ENCODE assay signal across 1 cellular context in the genomic region with DNA sequence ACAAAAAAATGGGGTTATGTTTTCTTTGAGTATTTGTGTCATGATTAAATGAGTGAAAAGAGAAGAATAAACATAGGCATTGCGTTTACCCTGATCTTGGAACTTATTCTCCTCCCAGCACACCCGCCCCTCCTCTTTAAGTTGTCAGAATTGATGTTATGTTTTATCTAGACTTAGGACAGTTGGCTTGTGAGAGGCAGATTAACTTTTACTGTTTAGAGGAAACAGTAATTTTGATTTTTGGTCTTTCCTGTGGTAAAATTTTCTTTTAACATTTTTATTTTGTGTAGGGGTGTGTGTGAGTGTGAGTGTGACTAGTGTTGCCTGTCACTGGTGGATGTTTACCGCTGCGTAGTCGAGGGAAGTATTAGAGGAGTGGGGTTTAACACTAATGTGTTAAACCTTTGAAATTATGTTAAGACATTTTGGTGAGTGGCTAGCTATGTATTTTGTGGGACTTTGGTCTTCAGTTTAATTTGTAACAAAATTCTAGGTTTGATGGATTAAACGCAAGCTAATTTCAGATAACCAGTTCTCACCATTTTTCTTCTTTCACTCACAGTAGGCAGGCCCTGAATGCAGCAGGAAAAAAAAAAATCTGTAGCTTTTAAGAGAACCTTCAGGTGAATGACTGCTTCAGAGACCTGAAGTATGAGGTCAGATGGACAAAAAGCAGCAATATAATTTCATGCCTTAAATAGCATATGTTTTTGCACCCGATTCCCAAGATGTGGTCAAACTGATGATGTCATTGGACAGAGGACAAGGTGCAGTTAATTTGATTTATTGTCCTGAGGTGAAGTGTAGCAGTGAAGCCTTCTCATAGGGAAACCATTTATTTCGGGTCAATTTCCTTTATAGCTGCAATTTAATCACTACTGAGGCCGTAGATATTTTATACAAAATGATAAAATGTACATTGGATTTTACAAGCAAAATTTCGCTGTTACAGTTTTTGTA.
TF ChIP-seq lines count a peak whose summit lies in the region.

No MANE protein-coding gene starts in this region.

TF ChIP-seq in H1, 55 proteins besides CTCF, POLR2A, EP300 and RAD21 (continued from another document):
- TF ChIP-seq, protein P1, sequence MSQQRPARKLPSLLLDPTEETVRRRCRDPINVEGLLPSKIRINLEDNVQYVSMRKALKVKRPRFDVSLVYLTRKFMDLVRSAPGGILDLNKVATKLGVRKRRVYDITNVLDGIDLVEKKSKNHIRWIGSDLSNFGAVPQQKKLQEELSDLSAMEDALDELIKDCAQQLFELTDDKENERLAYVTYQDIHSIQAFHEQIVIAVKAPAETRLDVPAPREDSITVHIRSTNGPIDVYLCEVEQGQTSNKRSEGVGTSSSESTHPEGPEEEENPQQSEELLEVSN (IDR thresholded peaks at IDR 0.05) = no peak
- no peak for TF ChIP-seq NANOG (IDR thresholded peaks at IDR 0.05; ENCODE audit: insufficient read depth, low read depth, low read length, poor library complexity, severe bottlenecking)
- no peak for TF ChIP-seq EZH2 (IDR thresholded peaks at IDR 0.05; ENCODE audit: low read depth, low read length, severe bottlenecking)
- no peak for TF ChIP-seq SP4 (IDR thresholded peaks at IDR 0.05; ENCODE audit: low read length)
- no peak for TF ChIP-seq YY1 (IDR thresholded peaks at IDR 0.05; ENCODE audit: low read depth, low read length)
- TF ChIP-seq GABPA (IDR thresholded peaks at IDR 0.05; ENCODE audit: borderline replicate concordance, insufficient read depth, low read length) = no peak
- no peak for TF ChIP-seq CTBP2 (IDR thresholded peaks at IDR 0.05; ENCODE audit: borderline replicate concordance, insufficient read depth, insufficient read length, low read length)
- no peak for TF ChIP-seq HDAC2 (IDR thresholded peaks at IDR 0.05; ENCODE audit: borderline replicate concordance in 1 of 2, low read depth in 2 of 2, low read length in 2 of 2)
- TF ChIP-seq RNF2 (IDR thresholded peaks at IDR 0.05; ENCODE audit: borderline replicate concordance, low read depth, low read length, missing control alignments, poor library complexity, severe bottlenecking) = no peak
- TF ChIP-seq SIX5 (IDR thresholded peaks at IDR 0.05; ENCODE audit: low read depth, low read length) = no peak
- no peak for TF ChIP-seq ZNF274 (IDR thresholded peaks at IDR 0.05; ENCODE audit: borderline replicate concordance, extremely low read depth, low read length)
